29 cellular contexts compared by ENCODE assay signal in genomic region chr6:144615870-144616269, GRCh38.
"Had no signal": no experiment of that assay in that cellular context is flagged by ENCODE, and none has a peak within 500 bp of the region (broad histone marks: within the 10 kb centered on the region; RNA-seq: fewer than 3 reads in every experiment).

No MANE protein-coding gene starts in this region.

- H3K36me3 ChIP-seq: colonic mucosa, gastroesophageal sphincter, heart left ventricle, left lung, neutrophil, stomach, thyroid gland had no signal

- H3K4me1 ChIP-seq: colonic mucosa, gastroesophageal sphincter, heart left ventricle, left lung, parathyroid adenoma, thyroid gland had no signal

- H3K79me2 ChIP-seq: hepatocyte, parathyroid adenoma had no signal

- H3K27ac ChIP-seq: colonic mucosa, epithelial cell of prostate, gastroesophageal sphincter, heart left ventricle, hepatocyte, left lung, neutrophil, parathyroid adenoma, stomach, thyroid gland had no signal

- DNase-seq: colonic mucosa; effector CD8-positive, alpha-beta T cell; endodermal cell; foreskin fibroblast; heart left ventricle; left cardiac atrium; left lung; mesendoderm; midbrain; naive thymus-derived CD8-positive, alpha-beta T cell; stimulated activated CD4-positive, alpha-beta T cell treated with anti-CD3 and anti-CD28 coated beads, Interleukin-12 subunit alpha, Interleukin-12 subunit beta, amount 100 ng/mL, for 4 hours; stimulated activated CD4-positive, alpha-beta T cell treated with anti-CD3 and anti-CD28 coated beads, Interleukin-2, amount 100 ng/mL, for 24 hours; stimulated activated CD4-positive, alpha-beta T cell treated with anti-CD3 and anti-CD28 coated beads, Interleukin-4, amount 100 ng/mL, for 24 hours; stimulated activated naive CD4-positive, alpha-beta T cell treated with Interleukin-2 at 50 U/mL for 16 hours; stomach; thyroid gland had no signal

- H3K27ac Mint-ChIP-seq: dendritic cell treated with granulocyte-macrophage colony-stimulating factor and Interleukin-4, amounts not matched to agents 40 ng/mL and 50 ng/mL, for 4 days; endodermal cell; progenitor cell of endocrine pancreas; stimulated activated effector memory CD8-positive, alpha-beta T cell treated with anti-CD3 and anti-CD28 coated beads, Interleukin-12 subunit alpha, Interleukin-12 subunit beta, amount 100 ng/mL, for 72 hours; type B pancreatic cell had no signal

- H2AFZ ChIP-seq: hepatocyte, parathyroid adenoma had no signal

- H3K9me3 Mint-ChIP-seq: dendritic cell treated with granulocyte-macrophage colony-stimulating factor and Interleukin-4, amounts not matched to agents 40 ng/mL and 50 ng/mL, for 4 days; endodermal cell; naive thymus-derived CD8-positive, alpha-beta T cell; stimulated activated effector memory CD8-positive, alpha-beta T cell treated with anti-CD3 and anti-CD28 coated beads, Interleukin-12 subunit alpha, Interleukin-12 subunit beta, amount 100 ng/mL, for 72 hours; type B pancreatic cell had no signal

- ATAC-seq: esophagus mucosa; gastroesophageal sphincter; heart left ventricle; left cardiac atrium; left lung; naive thymus-derived CD8-positive, alpha-beta T cell; sciatic nerve; stimulated activated effector memory CD8-positive, alpha-beta T cell treated with anti-CD3 and anti-CD28 coated beads, Interleukin-12 subunit alpha, Interleukin-12 subunit beta, amount 100 ng/mL, for 72 hours had no signal

- H3K27me3 Mint-ChIP-seq: dendritic cell treated with granulocyte-macrophage colony-stimulating factor and Interleukin-4, amounts not matched to agents 40 ng/mL and 50 ng/mL, for 4 days; naive thymus-derived CD8-positive, alpha-beta T cell; progenitor cell of endocrine pancreas; type B pancreatic cell had no signal

- H3K9ac ChIP-seq: parathyroid adenoma had no signal

- H3K9me3 ChIP-seq: colonic mucosa, gastroesophageal sphincter, heart left ventricle, left lung, neutrophil, stomach, thyroid gland had no signal

- H3K36me3 Mint-ChIP-seq: type B pancreatic cell had no signal

- H3K4me3 Mint-ChIP-seq: dendritic cell treated with granulocyte-macrophage colony-stimulating factor and Interleukin-4, amounts not matched to agents 40 ng/mL and 50 ng/mL, for 4 days; endodermal cell; naive thymus-derived CD8-positive, alpha-beta T cell; neural crest cell; stimulated activated effector memory CD8-positive, alpha-beta T cell treated with anti-CD3 and anti-CD28 coated beads, Interleukin-12 subunit alpha, Interleukin-12 subunit beta, amount 100 ng/mL, for 72 hours; type B pancreatic cell had no signal

- H3K4me2 ChIP-seq: hepatocyte, smooth muscle cell had no signal

- H3K27me3 ChIP-seq: colonic mucosa, gastroesophageal sphincter, heart left ventricle, hepatocyte, left lung, neutrophil, stomach, thyroid gland had no signal

- H3K4me3 ChIP-seq: colonic mucosa, gastroesophageal sphincter, heart left ventricle, hepatocyte, left lung, smooth muscle cell, stomach, thyroid gland had no signal
